ENCODE assay signal across 10 cellular contexts in the genomic region with DNA sequence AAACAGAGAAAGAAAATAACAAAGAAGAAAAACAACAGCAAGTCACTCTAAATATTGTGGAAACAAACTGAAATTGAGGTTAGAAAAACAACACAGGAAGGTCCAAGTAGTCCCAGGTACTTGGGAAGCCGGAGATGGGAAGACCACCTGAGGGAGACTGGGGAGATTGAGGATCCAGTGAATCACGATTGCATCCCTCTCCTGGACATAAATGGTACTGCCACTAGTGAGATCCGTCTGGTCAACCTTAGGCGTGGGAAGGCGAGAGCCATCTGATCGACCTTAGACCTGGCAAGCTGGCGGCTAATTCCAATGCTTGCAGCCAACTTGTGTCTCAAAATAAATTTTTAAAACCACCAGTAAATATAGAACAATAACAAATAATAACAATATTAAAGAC.
DNase-seq lines count a peak whose midpoint lies in the region; ATAC-seq and TF ChIP-seq lines count a peak whose summit lies in the region.
"Had no signal": no experiment of that assay in that cellular context is flagged by ENCODE, and none has a peak within 500 bp of the region (broad histone marks: within the 10 kb centered on the region; RNA-seq: fewer than 3 reads in every experiment).

No MANE protein-coding gene starts in this region.

- H3K4me3 ChIP-seq in astrocyte of the cerebellum (ENCODE audit: low read depth, low read length), result no peak overlapping the region
- H3K4me3 ChIP-seq in mesendoderm (ENCODE audit: low read length), result no peak overlapping the region
- H3K4me3 ChIP-seq: colonic mucosa, left lung, thoracic aorta had no signal

- DNase-seq in Daoy (ENCODE audit: low read depth), result peak; percentile 24
- DNase-seq in HuH-7.5 (ENCODE audit: low spot score), result peak; percentile 51
- DNase-seq in astrocyte of the cerebellum (ENCODE audit: low read depth), result no peak
- peak; percentile 46 for DNase-seq in mesendoderm
- DNase-seq in GM03348 (ENCODE audit: low spot score), result no peak
- DNase-seq: colonic mucosa, left lung had no signal

- H3K23ac ChIP-seq in mesendoderm (ENCODE audit: low read length), result no peak overlapping the region

- H3K27ac ChIP-seq in mesendoderm (ENCODE audit: low read depth, low read length), result no peak overlapping the region
- H3K27ac ChIP-seq: colonic mucosa, left lung, thoracic aorta had no signal

- ATAC-seq in GM18498 (IDR thresholded peaks at IDR 0.05; ENCODE audit: unreplicated experiment) (no peak), GM21515 (IDR thresholded peaks at IDR 0.05; ENCODE audit: unreplicated experiment) (no peak)
- ATAC-seq: left lung had no signal

- H3K56ac ChIP-seq in mesendoderm (ENCODE audit: low read length), result no peak overlapping the region

- H3K79me1 ChIP-seq in mesendoderm (ENCODE audit: low read length), result no peaks in the 10 kb centered on the region

- H3K79me2 ChIP-seq in mesendoderm (ENCODE audit: control insufficient read depth, insufficient read depth, low read length), result no peaks in the 10 kb centered on the region

- no peak overlapping the region for H2BK5ac ChIP-seq in mesendoderm (ENCODE audit: low read length)

- no peak overlapping the region for H2BK120ac ChIP-seq in mesendoderm (ENCODE audit: low read depth, low read length)

- H3K36me3 ChIP-seq in mesendoderm (ENCODE audit: control insufficient read depth, insufficient read depth, low read length), result no peaks in the 10 kb centered on the region
- H3K36me3 ChIP-seq: colonic mucosa, left lung, thoracic aorta had no signal

- no CpG with 5 or more reads among the region's 7 CpGs for WGBS in mesendoderm (ENCODE audit: extremely low coverage, insufficient coverage, low lambda C conversion rate)

- H3K4me2 ChIP-seq in mesendoderm (ENCODE audit: low read length), result no peak overlapping the region

- no peak overlapping the region for H3K18ac ChIP-seq in mesendoderm (ENCODE audit: low read length)

- no peak overlapping the region for H4K5ac ChIP-seq in mesendoderm (ENCODE audit: low read length)

- no peaks in the 10 kb centered on the region for H3K27me3 ChIP-seq in mesendoderm (ENCODE audit: insufficient read depth, low read length, poor library complexity)
- H3K27me3 ChIP-seq: colonic mucosa, left lung had no signal

- H4K8ac ChIP-seq in mesendoderm (ENCODE audit: low read depth, low read length), result no peak overlapping the region

- TF ChIP-seq CTCF in astrocyte of the cerebellum (IDR thresholded peaks at IDR 0.05; ENCODE audit: low read depth, low read length, missing control alignments), result peak; percentile 14

- no peak overlapping the region for H2AK5ac ChIP-seq in mesendoderm (ENCODE audit: low read length)

- in situ Hi-C loops in astrocyte of the cerebellum (cut with HindIII; ENCODE audit: low sequenced_read_pairs), result no loop called here

- H3K9ac ChIP-seq in mesendoderm (ENCODE audit: low read length), result no peak overlapping the region

- no peak overlapping the region for H3K4ac ChIP-seq in mesendoderm (ENCODE audit: low read depth, low read length)

- H3K4me1 ChIP-seq in mesendoderm (ENCODE audit: control insufficient read depth, low read depth, low read length), result no peaks in the 10 kb centered on the region
- H3K4me1 ChIP-seq: colonic mucosa, left lung had no signal

- H2BK15ac ChIP-seq in mesendoderm (replicated peaks; ENCODE audit: low read depth), result no peak overlapping the region

Comparison
In these comparisons a context has a peak if more than half of its experiments do, and no peak if none do; other contexts are left out.
1. DNase-seq: peak in Daoy (single experiment), HuH-7.5 (single experiment) and mesendoderm (single experiment); none in astrocyte of the cerebellum (single experiment) and GM03348 (single experiment).